Comparison of ENCODE assay signal across 16 cellular contexts in the genomic region with DNA sequence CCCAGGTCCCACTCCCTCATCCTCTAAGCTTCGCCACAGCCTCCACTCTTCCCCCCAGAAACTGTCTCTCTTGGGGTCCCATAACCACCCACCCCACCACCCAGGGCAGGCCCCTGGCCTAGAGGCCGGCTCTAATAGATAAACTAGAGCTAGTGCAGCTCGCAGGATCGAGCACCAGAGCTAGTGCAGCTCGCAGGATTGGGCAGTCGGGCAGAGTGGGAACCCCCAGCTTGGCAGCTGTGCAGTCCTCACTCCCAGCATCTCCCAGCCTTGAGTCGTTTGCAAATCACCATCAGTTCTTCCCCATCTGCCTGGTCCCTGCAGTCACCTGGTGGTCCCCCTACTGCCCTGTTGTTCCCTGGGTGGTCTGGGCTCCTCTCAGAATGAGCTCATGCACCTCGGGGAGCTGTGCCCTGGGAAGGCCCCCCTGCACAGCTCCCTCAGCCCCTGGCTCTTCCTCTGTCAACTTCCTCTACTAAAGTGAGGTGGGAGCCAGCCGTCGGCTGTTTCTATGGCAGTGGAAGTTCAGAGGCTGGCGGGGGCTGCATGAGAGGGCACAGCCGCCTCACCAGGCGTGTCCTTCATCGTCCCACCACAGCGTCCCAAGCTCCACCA. TPM values are rescaled to one million over a fixed set of nuclear protein-coding genes. Genes with fewer than 3 reads are reported as not detected.
DNase-seq lines count a peak whose midpoint lies in the region; ATAC-seq and TF ChIP-seq lines count a peak whose summit lies in the region.
"Had no signal": no experiment of that assay in that cellular context is flagged by ENCODE, and none has a peak within 500 bp of the region (broad histone marks: within the 10 kb centered on the region; RNA-seq: fewer than 3 reads in every experiment).

No MANE protein-coding gene starts in this region.

- H3K4me2 ChIP-seq in BLaER1, result peak overlapping the region; percentile 30
- H3K4me2 ChIP-seq: KMS-11 had no signal

- H3K4me3 ChIP-seq in BLaER1 (no peak overlapping the region), body of pancreas (no peak overlapping the region)
- H3K4me3 ChIP-seq: MG63 had no signal

- H3K4me1 ChIP-seq in BLaER1, result peaks cover 6% of the 10 kb centered on the region; the same call in 1 of the 2 replicates
- peaks cover 4% of the 10 kb centered on the region for H3K4me1 ChIP-seq in body of pancreas

- H3K27ac ChIP-seq in BLaER1 (no peak overlapping the region), body of pancreas (peak overlapping the region in 1 of 4 donors; percentile 41)
- H3K27ac ChIP-seq: KMS-11 had no signal

- H3K36me3 ChIP-seq in BLaER1, result no peaks in the 10 kb centered on the region
- H3K36me3 ChIP-seq in body of pancreas (replicated peaks in 1 of 2; ENCODE audit: insufficient read depth in 1 of 2, low read depth in 2 of 2), result no peaks in the 10 kb centered on the region
- H3K36me3 ChIP-seq: MG63 had no signal

- intact Hi-C loops in body of pancreas (cut with DNase I), result no loop called here
- intact Hi-C loops in posterior vena cava (cut with DNase I), result no loop called here
- intact Hi-C loops in left colon (cut with DNase I, micrococcal nuclease), result no loop called here

- H3K9ac ChIP-seq in BLaER1, result no peak overlapping the region
- H3K9ac ChIP-seq: KMS-11 had no signal

- peak; percentile 6 for ATAC-seq in body of pancreas
- no peak for ATAC-seq in left lobe of liver
- no peak for ATAC-seq in left colon

- H3K9me3 ChIP-seq in BLaER1 (no peaks in the 10 kb centered on the region), body of pancreas (no peaks in the 10 kb centered on the region)
- H3K9me3 ChIP-seq: MG63 had no signal

- DNase-seq in body of pancreas, result no peak
- peak; percentile 37 for DNase-seq in left lobe of liver (ENCODE audit: low spot score)
- DNase-seq in posterior vena cava (ENCODE audit: low spot score), result peak; percentile 56
- no peak for DNase-seq in NCI-H1694 treated with DMSO at 0.1 percent for 48 hours (lab: John Stamatoyannopoulos, UW)
- no peak for DNase-seq in SKM-1 (lab: John Stamatoyannopoulos, UW; ENCODE audit: unreplicated experiment)
- no peak for DNase-seq in D341Med (ENCODE audit: low spot score)
- no peak for DNase-seq in left colon
- DNase-seq: COR-L47, DMS53, MG63, NCI-H1105, NCI-H187, NCI-H526 treated with DMSO at 0.1 percent for 48 hours, SHP77 had no signal

- TF ChIP-seq CTCF in body of pancreas (IDR thresholded peaks at IDR 0.05), result no peak

- WGBS in body of pancreas, 2 donors, result 42 to 48% methylated on average over 9 to 15 of the region's 15 CpGs

- H3K27me3 ChIP-seq in BLaER1, result no peaks in the 10 kb centered on the region
- H3K27me3 ChIP-seq in body of pancreas, result no peaks in the 10 kb centered on the region
- H3K27me3 ChIP-seq: MG63 had no signal

- no peak for TF ChIP-seq POLR2A in body of pancreas (IDR thresholded peaks at IDR 0.05)

- H4K20me1 ChIP-seq in BLaER1, result no peaks in the 10 kb centered on the region

RNA-seq across cellular contexts. Expression of a gene that starts 15.5 kb away (rescaled TPM):
- 10 to 100 TPM; 44.4 to 94.9 TPM for total RNA-seq in body of pancreas
- total RNA-seq in left lobe of liver, result 33.8 TPM
- total RNA-seq in posterior vena cava, result under 1 TPM; 0.51 to 0.67 TPM
- 10 to 100 TPM; 28.6 to 43.0 TPM for total RNA-seq in left colon

Comparison
In these comparisons a context has a peak if more than half of its experiments do, and no peak if none do; other contexts are left out.
1. DNase-seq: peak in left lobe of liver (single experiment) and posterior vena cava (single experiment); none in body of pancreas (0 of 4), NCI-H1694 treated with DMSO at 0.1 percent for 48 hours (single experiment), SKM-1 (single experiment), D341Med (single experiment) and left colon (0 of 2).
2. RNA of a gene that starts 15.5 kb away (total RNA-seq): 44.4 to 94.9 TPM in body of pancreas, 28.6 to 43.0 TPM in left colon and 33.8 TPM in left lobe of liver (single experiment); 0.51 to 0.67 TPM in posterior vena cava; every median in the first group is over 10 times any median in the second.